In the genomic region with DNA sequence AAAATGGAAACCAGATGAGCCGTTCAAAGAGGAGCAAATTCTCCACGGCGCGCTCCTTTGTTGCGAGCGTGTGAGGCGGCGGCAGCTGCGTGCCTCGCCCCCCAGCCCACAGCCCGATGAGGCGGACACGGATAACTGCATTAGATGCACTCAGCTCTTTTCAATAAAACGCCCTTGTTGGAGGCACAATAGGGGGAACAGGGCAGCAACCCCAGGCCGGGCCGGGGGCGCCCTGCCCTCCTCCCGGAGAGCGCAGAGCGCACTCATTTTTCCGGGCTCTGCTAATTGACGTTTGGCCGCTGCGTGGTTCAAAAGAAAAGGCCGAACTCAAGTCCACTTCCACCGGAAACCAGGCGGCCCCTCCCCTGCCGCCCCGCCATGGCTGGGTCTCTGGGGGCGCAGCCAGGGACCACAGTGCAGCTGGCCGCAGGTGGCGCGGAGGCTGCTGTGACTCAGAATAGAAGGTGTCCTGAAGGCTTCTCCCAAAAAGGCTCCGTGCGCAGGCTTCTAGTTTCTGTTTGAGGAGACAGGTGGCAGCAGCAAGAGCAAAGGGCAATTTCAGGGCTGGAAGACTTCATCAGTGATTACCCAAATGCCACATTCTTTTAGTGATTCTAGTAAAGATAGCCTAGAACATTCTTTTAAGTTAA, we compare ENCODE assay signal across 19 cellular contexts. TPM values are rescaled to one million over a fixed set of nuclear protein-coding genes. Genes with fewer than 3 reads are reported as not detected.
DNase-seq lines count a peak whose midpoint lies in the region; ATAC-seq, FAIRE-seq and TF ChIP-seq lines count a peak whose summit lies in the region.
"Had no signal": no experiment of that assay in that cellular context is flagged by ENCODE, and none has a peak within 500 bp of the region (broad histone marks: within the 10 kb centered on the region; RNA-seq: fewer than 3 reads in every experiment).

No MANE protein-coding gene starts in this region.

- H3K27ac ChIP-seq in HepG2 (ENCODE audit: extremely low read length, insufficient read depth, low read length) = peak overlapping the region; percentile 99
- H3K27ac ChIP-seq: breast epithelium, C4-2B, gastroesophageal sphincter, WERI-Rb-1 had no signal

- TSS peak; percentile 85 for BruUV-seq in HepG2 (replicated peaks; lab: Mats Ljungman, UMichigan)

- H3K36me3 ChIP-seq in HepG2 (replicated peaks in 1 of 2; ENCODE audit: control insufficient read depth in 1 of 2, insufficient read depth in 2 of 2, low read length in 2 of 2) = no peaks in the 10 kb centered on the region
- H3K36me3 ChIP-seq: breast epithelium, gastroesophageal sphincter, HAP-1, WERI-Rb-1 had no signal

- H3K36me3 Mint-ChIP-seq in stimulated activated memory B cell treated with anti-CD40 and anti-IgM and Interleukin-4, amounts not matched to agents 10 μg/mL and 1 μg/mL and 100 μg/mL, for 72 hours = no peaks in the 10 kb centered on the region
- H3K36me3 Mint-ChIP-seq in activated T-helper 17 cell treated with anti-CD3 and anti-CD28 coated beads, Interleukin-2, amount 50 U/mL, for 72 hours (ENCODE audit: low read depth) = no peaks in the 10 kb centered on the region

- no peaks in the 10 kb centered on the region for H3K9me3 Mint-ChIP-seq in stimulated activated memory B cell treated with anti-CD40 and anti-IgM and Interleukin-4, amounts not matched to agents 10 μg/mL and 1 μg/mL and 100 μg/mL, for 72 hours
- H3K9me3 Mint-ChIP-seq in activated T-helper 17 cell treated with anti-CD3 and anti-CD28 coated beads, Interleukin-2, amount 50 U/mL, for 72 hours = no peaks in the 10 kb centered on the region

- peak overlapping the region; percentile 99 for H3K4me2 ChIP-seq in HepG2 (ENCODE audit: low read depth, low read length)

- no peaks in the 10 kb centered on the region for H3K79me2 ChIP-seq in HepG2 (ENCODE audit: insufficient read depth, low read length)

- H3K4me1 Mint-ChIP-seq in stimulated activated memory B cell treated with anti-CD40 and anti-IgM and Interleukin-4, amounts not matched to agents 10 μg/mL and 1 μg/mL and 100 μg/mL, for 72 hours = no peaks in the 10 kb centered on the region
- no peaks in the 10 kb centered on the region for H3K4me1 Mint-ChIP-seq in activated T-helper 17 cell treated with anti-CD3 and anti-CD28 coated beads, Interleukin-2, amount 50 U/mL, for 72 hours

- in situ Hi-C loops in HepG2 (cut with HindIII; ENCODE audit: extremely low pct_ligation_motif_present, low pct_unique_long_range_greater_than_20kb) = no loop called here

- H3K4me3 ChIP-seq in HepG2 (replicated peaks in 1 of 3; ENCODE audit: insufficient read depth in 1 of 3, low read depth in 2 of 3, low read length in 3 of 3) = peak overlapping the region; percentile 60 to 73 (median 71)
- H3K4me3 ChIP-seq: breast epithelium, gastroesophageal sphincter, HAP-1 had no signal

- peaks cover 96% of the 10 kb centered on the region for H3K4me1 ChIP-seq in HepG2 (ENCODE audit: insufficient read depth, low read length)
- H3K4me1 ChIP-seq: breast epithelium, gastroesophageal sphincter, HAP-1 had no signal

- TF ChIP-seq EP300 in HepG2 (IDR thresholded peaks at IDR 0.05; ENCODE audit: low read depth in 2 of 2, low read length in 2 of 2) (peak in 1 of 2 experiments; percentile 73; a peak in 2 of 4 replicates), HepG2 (CRISPR knock-in tag; IDR thresholded peaks at IDR 0.05; ENCODE audit: borderline replicate concordance) (peak; percentile 60; the same call in 1 of the 2 replicates)

- H3K27ac Mint-ChIP-seq in stimulated activated memory B cell treated with anti-CD40 and anti-IgM and Interleukin-4, amounts not matched to agents 10 μg/mL and 1 μg/mL and 100 μg/mL, for 72 hours = no peak overlapping the region
- H3K27ac Mint-ChIP-seq in activated T-helper 17 cell treated with anti-CD3 and anti-CD28 coated beads, Interleukin-2, amount 50 U/mL, for 72 hours = no peak overlapping the region

- H3K27me3 ChIP-seq in HepG2 (ENCODE audit: control insufficient read depth in 1 of 2, insufficient read depth in 2 of 2, low read length in 2 of 2) = no peaks in the 10 kb centered on the region
- H3K27me3 ChIP-seq: breast epithelium had no signal

- intact Hi-C loops in HepG2 (cut with micrococcal nuclease; ENCODE audit: unreplicated experiment) = loop anchor here (2.0 kb wide), 1 partner anchor 29 kb away; the partner anchor contains the start of gene SMOC1

- peaks cover 37% of the 10 kb centered on the region for H3K27me3 Mint-ChIP-seq in stimulated activated memory B cell treated with anti-CD40 and anti-IgM and Interleukin-4, amounts not matched to agents 10 μg/mL and 1 μg/mL and 100 μg/mL, for 72 hours
- H3K27me3 Mint-ChIP-seq in activated T-helper 17 cell treated with anti-CD3 and anti-CD28 coated beads, Interleukin-2, amount 50 U/mL, for 72 hours = peaks cover 13% of the 10 kb centered on the region

- TF ChIP-seq CTCF in HepG2 (CRISPR knock-in tag; IDR thresholded peaks at IDR 0.05) = peak; percentile 46

- POLR2A ChIA-PET in HepG2 (lab: Yijun Ruan, JAX) = interaction anchor here (0.6 to 3.5 kb wide), 20 partner anchors 9 to 405 kb away, joined by 3 to 35 read pairs (median 4); partner anchors contain the start of genes SMOC1 and SRSF5

- ATAC-seq in HepG2 = peak; percentile 85
- ATAC-seq in stimulated activated memory B cell treated with anti-CD40 and anti-IgM and Interleukin-4, amounts not matched to agents 10 μg/mL and 1 μg/mL and 100 μg/mL, for 72 hours = peak; percentile 31
- ATAC-seq in activated T-helper 17 cell treated with anti-CD3 and anti-CD28 coated beads, Interleukin-2, amount 50 U/mL, for 72 hours (replicated peaks) = no peak
- ATAC-seq: gastroesophageal sphincter had no signal

- H4K20me1 ChIP-seq in HepG2 (ENCODE audit: insufficient read depth, low read length) = no peaks in the 10 kb centered on the region

- 0% methylated on average over 8 of the region's 35 CpGs for WGBS in HepG2 (ENCODE audit: low lambda C conversion rate)

- TF ChIP-seq RAD21 in HepG2 (CRISPR knock-in tag; IDR thresholded peaks at IDR 0.05) = peak; percentile 50

- DNase-seq in SW480 (ENCODE audit: low spot score) (peak; percentile 89), HepG2 (ENCODE audit: low spot score) (peak; percentile 86), DMS79 (lab: John Stamatoyannopoulos, UW) (no peak), SW 1271 (lab: John Stamatoyannopoulos, UW) (no peak)
- DNase-seq: activated naive CD4-positive, alpha-beta T cell treated with Interleukin-2 at 50 U/mL for 16 hours; islet precursor cell; stimulated activated CD4-positive, alpha-beta T cell treated with anti-CD3 and anti-CD28 coated beads, Interleukin-2, amount 100 ng/mL, for 24 hours; stimulated activated CD8-positive, alpha-beta memory T cell treated with anti-CD3 and anti-CD28 coated beads, Interleukin-4, amount 100 ng/mL, for 48 hours; WERI-Rb-1 had no signal

- H3K4me3 Mint-ChIP-seq in stimulated activated memory B cell treated with anti-CD40 and anti-IgM and Interleukin-4, amounts not matched to agents 10 μg/mL and 1 μg/mL and 100 μg/mL, for 72 hours = no peak overlapping the region
- H3K4me3 Mint-ChIP-seq in activated T-helper 17 cell treated with anti-CD3 and anti-CD28 coated beads, Interleukin-2, amount 50 U/mL, for 72 hours = no peak overlapping the region

- H3K9ac ChIP-seq in HepG2 (ENCODE audit: insufficient read depth, low read depth, low read length) = peak overlapping the region; percentile 87

- H3K9me3 ChIP-seq in HepG2 (ENCODE audit: low read length) = no peaks in the 10 kb centered on the region
- H3K9me3 ChIP-seq: breast epithelium, gastroesophageal sphincter had no signal

- TF ChIP-seq POLR2A in GM19099 (IDR thresholded peaks at IDR 0.05; ENCODE audit: extremely low read depth, insufficient read length, low read depth) (peak; percentile 33), HepG2 (IDR thresholded peaks at IDR 0.05; ENCODE audit: insufficient read depth in 1 of 2, low read depth in 2 of 2, low read length in 2 of 2) (peak; percentile 72 to 89)

- CTCF ChIA-PET in HepG2 (lab: Yijun Ruan, JAX; ENCODE audit: low intra/inter-chr PET ratio, low total read pairs) = no interaction called here

- no peak for FAIRE-seq in HepG2 (lab: Jason Lieb, UNC)

- no peak overlapping the region for H2AFZ ChIP-seq in HepG2 (ENCODE audit: low read length)

RNA-seq across cellular contexts. Expression of gene SMOC1, which starts 29.0 kb away (rescaled TPM):
- total RNA-seq in HepG2 (2016; rRNA removed; fragmentation: Illumina TruSeq; extraction: Trizol) = 7.3 and 17.8 TPM in 2 replicates
- 9.0 and 10.2 TPM in 2 replicates for total RNA-seq in HepG2 (2016; cell fraction: cytosol; rRNA removed; fragmentation: Illumina TruSeq; extraction: Trizol; ENCODE audit: low read depth)
- 6.2 and 18.0 TPM in 2 replicates for total RNA-seq in HepG2 (2016; cell fraction: insoluble cytoplasmic fraction; rRNA removed; fragmentation: Illumina TruSeq; extraction: Trizol)
- total RNA-seq in HepG2 (2016; cell fraction: membrane; rRNA removed; fragmentation: Illumina TruSeq; extraction: Trizol) = 6.9 and 8.3 TPM in 2 replicates
- total RNA-seq in HepG2 (2016; cell fraction: nucleus; rRNA removed; fragmentation: Illumina TruSeq; extraction: Trizol) = 20.7 and 28.1 TPM in 2 replicates
- polyA plus RNA-seq in HepG2 (2011; rRNA removed) = 35.6 and 42.1 TPM in 2 replicates
- polyA plus RNA-seq in HepG2 (2011; cell fraction: cytosol; rRNA removed) = 32.2 and 39.1 TPM in 2 replicates
- 47.2 and 50.5 TPM in 2 replicates for polyA plus RNA-seq in HepG2 (2011; cell fraction: nucleus; rRNA removed)
- 31.2 and 40.4 TPM in 2 replicates for polyA plus RNA-seq in HepG2 (2012)
- polyA plus RNA-seq in HepG2 (2016; cell fraction: cytosol; fragmentation: Illumina TruSeq; extraction: Trizol; ENCODE audit: low read depth) = 2.0 and 2.9 TPM in 2 replicates
- polyA plus RNA-seq in HepG2 (2016; cell fraction: insoluble cytoplasmic fraction; fragmentation: Illumina TruSeq; extraction: Trizol; ENCODE audit: low read depth) = 11.7 and 14.0 TPM in 2 replicates
- polyA plus RNA-seq in HepG2 (2016; cell fraction: membrane; fragmentation: Illumina TruSeq; extraction: Trizol; ENCODE audit: low read depth) = 3.9 TPM in 2 replicates
- polyA plus RNA-seq in HepG2 (2016; cell fraction: nucleus; fragmentation: Illumina TruSeq; extraction: Trizol; ENCODE audit: insufficient read depth, low read depth) = 47.9 and 54.1 TPM in 2 replicates
- 31.7 and 106 TPM in 2 replicates for polyA minus RNA-seq in HepG2 (2011; rRNA and poly(A)+ RNA removed; ENCODE audit: low replicate concordance)
- polyA minus RNA-seq in HepG2 (2011; cell fraction: cytosol; rRNA and poly(A)+ RNA removed) = 26.9 and 29.0 TPM in 2 replicates
- 31.0 and 31.3 TPM in 2 replicates for polyA minus RNA-seq in HepG2 (2011; cell fraction: nucleus; rRNA and poly(A)+ RNA removed)
- total RNA-seq in activated T-helper 17 cell treated with anti-CD3 and anti-CD28 coated beads, Interleukin-2, amount 50 U/mL, for 72 hours = not detected
- total RNA-seq: G401 had no signal

RNA-seq across cellular contexts. Expression of gene SLC10A1, which starts 53.2 kb away (rescaled TPM):
- not detected in 2 replicates for total RNA-seq in HepG2 (2016; rRNA removed; fragmentation: Illumina TruSeq; extraction: Trizol)
- not detected in 2 replicates for total RNA-seq in HepG2 (2016; cell fraction: cytosol; rRNA removed; fragmentation: Illumina TruSeq; extraction: Trizol; ENCODE audit: low read depth)
- total RNA-seq in HepG2 (2016; cell fraction: insoluble cytoplasmic fraction; rRNA removed; fragmentation: Illumina TruSeq; extraction: Trizol) = not detected in 2 replicates
- not detected in 2 replicates for total RNA-seq in HepG2 (2016; cell fraction: membrane; rRNA removed; fragmentation: Illumina TruSeq; extraction: Trizol)
- total RNA-seq in HepG2 (2016; cell fraction: nucleus; rRNA removed; fragmentation: Illumina TruSeq; extraction: Trizol) = not detected in 2 replicates
- 0.17 and 0.18 TPM in 2 replicates for polyA plus RNA-seq in HepG2 (2011; rRNA removed)
- polyA plus RNA-seq in HepG2 (2011; cell fraction: cytosol; rRNA removed) = 0.09 and 0.22 TPM in 2 replicates
- polyA plus RNA-seq in HepG2 (2011; cell fraction: nucleus; rRNA removed) = 0.16 TPM in 1 of 2 replicates, not detected in the other
- 0.12 and 0.30 TPM in 2 replicates for polyA plus RNA-seq in HepG2 (2012)
- polyA plus RNA-seq in HepG2 (2016; cell fraction: cytosol; fragmentation: Illumina TruSeq; extraction: Trizol; ENCODE audit: low read depth) = not detected in 2 replicates
- not detected in 2 replicates for polyA plus RNA-seq in HepG2 (2016; cell fraction: insoluble cytoplasmic fraction; fragmentation: Illumina TruSeq; extraction: Trizol; ENCODE audit: low read depth)
- polyA plus RNA-seq in HepG2 (2016; cell fraction: membrane; fragmentation: Illumina TruSeq; extraction: Trizol; ENCODE audit: low read depth) = not detected in 2 replicates
- not detected in 2 replicates for polyA plus RNA-seq in HepG2 (2016; cell fraction: nucleus; fragmentation: Illumina TruSeq; extraction: Trizol; ENCODE audit: insufficient read depth, low read depth)
- polyA minus RNA-seq in HepG2 (2011; rRNA and poly(A)+ RNA removed; ENCODE audit: low replicate concordance) = not detected in 2 replicates
- polyA minus RNA-seq in HepG2 (2011; cell fraction: cytosol; rRNA and poly(A)+ RNA removed) = not detected in 2 replicates
- polyA minus RNA-seq in HepG2 (2011; cell fraction: nucleus; rRNA and poly(A)+ RNA removed) = not detected in 2 replicates
- not detected for total RNA-seq in activated T-helper 17 cell treated with anti-CD3 and anti-CD28 coated beads, Interleukin-2, amount 50 U/mL, for 72 hours
- total RNA-seq: breast epithelium, G401, gastroesophageal sphincter, mononuclear cell, posterior vena cava had no signal

Comparison
In these comparisons a context has a peak if more than half of its experiments do, and no peak if none do; other contexts are left out.
1. DNase-seq: peak in SW480 (single experiment) and HepG2 (single experiment); none in DMS79 (single experiment) and SW 1271 (0 of 2).
2. RNA of gene SMOC1, which starts 29.0 kb away (total RNA-seq): 6.2 to 28.1 TPM in HepG2; not detected in activated T-helper 17 cell treated with anti-CD3 and anti-CD28 coated beads, Interleukin-2, amount 50 U/mL, for 72 hours; every median in the first group is over 4 times any median in the second.